Comparison of ENCODE assay signal across 18 cellular contexts in the genomic region with DNA sequence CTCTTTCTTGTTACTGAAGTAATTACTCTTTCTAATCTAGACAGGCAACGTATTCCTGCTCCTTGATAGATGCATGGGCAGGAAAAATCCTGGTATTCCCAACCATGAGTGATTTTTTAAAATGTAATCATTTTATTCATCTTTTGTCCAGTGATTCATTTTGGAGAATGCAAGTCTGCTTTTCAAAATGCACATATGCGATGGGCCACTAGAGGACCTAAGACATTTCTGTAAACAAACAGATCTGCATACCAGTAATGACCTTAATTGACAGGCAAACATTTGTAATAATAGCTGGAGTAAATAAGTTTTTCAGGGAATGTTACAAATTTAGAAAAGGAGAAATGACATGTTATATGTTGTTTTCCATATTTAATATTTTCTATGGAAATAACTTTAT.
DNase-seq lines count a peak whose midpoint lies in the region; ATAC-seq and TF ChIP-seq lines count a peak whose summit lies in the region.
"Had no signal": no experiment of that assay in that cellular context is flagged by ENCODE, and none has a peak within 500 bp of the region (broad histone marks: within the 10 kb centered on the region; RNA-seq: fewer than 3 reads in every experiment).

No MANE protein-coding gene starts in this region.

- POLR2A ChIA-PET in A673 (lab: Charles Lee; ENCODE audit: low non-redundant PET), result no interaction called here

- H3K27ac Mint-ChIP-seq in progenitor cell of endocrine pancreas (no peak overlapping the region), CD14-positive monocyte (no peak overlapping the region)
- H3K27ac Mint-ChIP-seq: B cell, naive B cell had no signal

- H3K36me3 ChIP-seq in A673 (ENCODE audit: insufficient read depth, low read length, poor library complexity, severe bottlenecking), result no peaks in the 10 kb centered on the region
- H3K36me3 ChIP-seq: right lobe of liver had no signal

- no TSS peak for BruUV-seq in A673 (replicated peaks; lab: Mats Ljungman, UMichigan)

- H3K9me3 ChIP-seq in A673 (ENCODE audit: low read depth, low read length, poor library complexity, severe bottlenecking), result no peaks in the 10 kb centered on the region
- H3K9me3 ChIP-seq: right lobe of liver had no signal

- H3K4me1 Mint-ChIP-seq in progenitor cell of endocrine pancreas (ENCODE audit: low read depth) (no peaks in the 10 kb centered on the region), CD14-positive monocyte (no peaks in the 10 kb centered on the region)
- H3K4me1 Mint-ChIP-seq: B cell; central memory CD8-positive, alpha-beta T cell; naive B cell had no signal

- peak; percentile 38; the same call in 1 of the 2 replicates for TF ChIP-seq CTCF in A673 (conservative IDR thresholded peaks at IDR 0.05; ENCODE audit: low read depth, low read length)
- TF ChIP-seq CTCF in VCaP (conservative IDR thresholded peaks at IDR 0.05), result peak; percentile 74
- no peak for TF ChIP-seq CTCF in progenitor cell of endocrine pancreas (IDR thresholded peaks at IDR 0.05; ENCODE audit: unreplicated experiment)
- no peak for TF ChIP-seq CTCF in CD14-positive monocyte (IDR thresholded peaks at IDR 0.05)

- CTCF ChIA-PET in A673 (lab: Charles Lee), result no interaction called here

- DNase-seq in A673 (ENCODE audit: low spot score) (peak; percentile 1), H4 (ENCODE audit: low spot score) (peak; percentile 4), foreskin melanocyte (peak; percentile 1), progenitor cell of endocrine pancreas (ENCODE audit: low spot score, unreplicated experiment) (no peak), COLO668 (lab: John Stamatoyannopoulos, UW; ENCODE audit: unreplicated experiment) (no peak), CD14-positive monocyte (ENCODE audit: low spot score) (no peak)
- DNase-seq: EL; naive B cell; NCI-H1694; NCI-H526 treated with DMSO at 0.1 percent for 48 hours; right lobe of liver; stimulated activated CD4-positive, alpha-beta T cell treated with anti-CD3 and anti-CD28 coated beads, Interleukin-2, amount 100 ng/mL, for 48 hours had no signal

- H3K36me3 Mint-ChIP-seq in progenitor cell of endocrine pancreas (ENCODE audit: insufficient read depth), result no peaks in the 10 kb centered on the region
- no peaks in the 10 kb centered on the region for H3K36me3 Mint-ChIP-seq in CD14-positive monocyte
- H3K36me3 Mint-ChIP-seq: naive B cell had no signal

- no peaks in the 10 kb centered on the region for H3K27me3 ChIP-seq in A673 (replicated peaks; ENCODE audit: insufficient read depth, low read depth, low read length, poor library complexity)
- H3K27me3 ChIP-seq: right lobe of liver had no signal

- no peak for ATAC-seq in GM18502 (IDR thresholded peaks at IDR 0.05; ENCODE audit: poor library complexity, unreplicated experiment)
- ATAC-seq: HepG2, left lobe of liver, right lobe of liver had no signal

- H3K4me1 ChIP-seq in A673 (ENCODE audit: insufficient read depth, low read length, poor library complexity, severe bottlenecking), result no peaks in the 10 kb centered on the region
- H3K4me1 ChIP-seq: right lobe of liver had no signal

- intact Hi-C loops in A673 (cut with micrococcal nuclease; ENCODE audit: unreplicated experiment), result no loop called here
- intact Hi-C loops in CD14-positive monocyte (cut with micrococcal nuclease), result no loop called here

- H3K9me3 Mint-ChIP-seq in progenitor cell of endocrine pancreas (ENCODE audit: low read depth), result no peaks in the 10 kb centered on the region
- H3K9me3 Mint-ChIP-seq in CD14-positive monocyte, result peaks cover 0 to 10% (median 0%) of the 10 kb centered on the region in 7 donors

- H3K27ac ChIP-seq in A673 (ENCODE audit: low read depth, low read length, poor library complexity, severe bottlenecking) (no peak overlapping the region), VCaP (no peak overlapping the region)
- H3K27ac ChIP-seq: right lobe of liver had no signal

- H3K4me3 ChIP-seq in A673 (ENCODE audit: low read depth, low read length, poor library complexity, severe bottlenecking), result no peak overlapping the region
- H3K4me3 ChIP-seq: right lobe of liver had no signal

- no peak overlapping the region for H3K4me3 Mint-ChIP-seq in progenitor cell of endocrine pancreas (ENCODE audit: low read depth)
- no peak overlapping the region for H3K4me3 Mint-ChIP-seq in CD14-positive monocyte
- H3K4me3 Mint-ChIP-seq: B cell; central memory CD8-positive, alpha-beta T cell; naive B cell had no signal

- H3K27me3 Mint-ChIP-seq in progenitor cell of endocrine pancreas, result no peaks in the 10 kb centered on the region
- H3K27me3 Mint-ChIP-seq in CD14-positive monocyte (ENCODE audit: low read depth in 3 of 3), result peaks cover 0 to 1% (median 0%) of the 10 kb centered on the region in 3 donors
- H3K27me3 Mint-ChIP-seq: B cell; central memory CD8-positive, alpha-beta T cell; naive B cell had no signal

Comparison
In these comparisons a context has a peak if more than half of its experiments do, and no peak if none do; other contexts are left out.
1. DNase-seq: peak in A673 (single experiment), H4 (single experiment) and foreskin melanocyte (single experiment); none in progenitor cell of endocrine pancreas (single experiment), COLO668 (single experiment) and CD14-positive monocyte (single experiment).
2. CTCF ChIP-seq: peak in A673 (single experiment) and VCaP (single experiment); none in progenitor cell of endocrine pancreas (single experiment) and CD14-positive monocyte (single experiment).